2 cellular contexts compared by ENCODE assay signal in the genomic region with DNA sequence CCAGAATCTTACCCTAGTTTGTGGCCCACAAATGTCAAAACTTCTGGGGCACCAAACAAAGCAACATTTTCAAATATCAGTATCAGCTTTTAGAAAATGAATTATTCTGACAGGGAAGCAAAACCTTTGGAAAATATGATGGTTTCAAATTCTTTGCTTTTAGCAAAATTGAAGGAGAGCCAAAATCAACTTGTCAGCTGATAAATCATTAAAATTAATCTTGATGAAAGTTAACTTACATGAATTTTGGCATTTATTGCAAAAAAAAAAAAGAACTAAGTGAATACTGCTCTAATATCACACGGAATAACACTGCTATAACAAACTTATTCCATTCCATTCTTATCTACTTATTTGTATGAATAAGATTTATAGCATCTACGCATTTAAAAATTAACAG.
A peak's percentile ranks its signal among the peaks of the same experiment; 100 is the strongest.
TF ChIP-seq lines count a peak whose summit lies in the region.

No MANE protein-coding gene starts in this region.

TF ChIP-seq in IMR-90, 13 proteins besides CTCF, POLR2A, EP300 and RAD21:
- TF ChIP-seq CEBPB (IDR thresholded peaks at IDR 0.05; ENCODE audit: low read depth, low read length) = no peak
- TF ChIP-seq RCOR1 (IDR thresholded peaks at IDR 0.05; ENCODE audit: insufficient replicate concordance, low read length) = no peak
- TF ChIP-seq, protein P1, sequence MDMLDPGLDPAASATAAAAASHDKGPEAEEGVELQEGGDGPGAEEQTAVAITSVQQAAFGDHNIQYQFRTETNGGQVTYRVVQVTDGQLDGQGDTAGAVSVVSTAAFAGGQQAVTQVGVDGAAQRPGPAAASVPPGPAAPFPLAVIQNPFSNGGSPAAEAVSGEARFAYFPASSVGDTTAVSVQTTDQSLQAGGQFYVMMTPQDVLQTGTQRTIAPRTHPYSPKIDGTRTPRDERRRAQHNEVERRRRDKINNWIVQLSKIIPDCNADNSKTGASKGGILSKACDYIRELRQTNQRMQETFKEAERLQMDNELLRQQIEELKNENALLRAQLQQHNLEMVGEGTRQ (IDR thresholded peaks at IDR 0.05; ENCODE audit: low read depth, low read length) = no peak
- TF ChIP-seq, protein P2, sequence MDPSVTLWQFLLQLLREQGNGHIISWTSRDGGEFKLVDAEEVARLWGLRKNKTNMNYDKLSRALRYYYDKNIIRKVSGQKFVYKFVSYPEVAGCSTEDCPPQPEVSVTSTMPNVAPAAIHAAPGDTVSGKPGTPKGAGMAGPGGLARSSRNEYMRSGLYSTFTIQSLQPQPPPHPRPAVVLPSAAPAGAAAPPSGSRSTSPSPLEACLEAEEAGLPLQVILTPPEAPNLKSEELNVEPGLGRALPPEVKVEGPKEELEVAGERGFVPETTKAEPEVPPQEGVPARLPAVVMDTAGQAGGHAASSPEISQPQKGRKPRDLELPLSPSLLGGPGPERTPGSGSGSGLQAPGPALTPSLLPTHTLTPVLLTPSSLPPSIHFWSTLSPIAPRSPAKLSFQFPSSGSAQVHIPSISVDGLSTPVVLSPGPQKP (IDR thresholded peaks at IDR 0.05; ENCODE audit: borderline replicate concordance, low read depth, low read length) = no peak

TF ChIP-seq in SK-N-SH treated with all-trans-retinoic acid at 6 μM for 48 hours, 23 proteins besides CTCF, POLR2A, EP300 and RAD21:
- TF ChIP-seq ZFP3 (CRISPR knock-in tag; IDR thresholded peaks at IDR 0.05) = no peak
- peak; percentile 50; the same call in 1 of the 2 replicates for TF ChIP-seq ZC3H10 (CRISPR knock-in tag; IDR thresholded peaks at IDR 0.05)
- peak; percentile 73 for TF ChIP-seq TOX (CRISPR knock-in tag; IDR thresholded peaks at IDR 0.05; ENCODE audit: borderline replicate concordance)
- TF ChIP-seq SNAI2 (CRISPR knock-in tag; IDR thresholded peaks at IDR 0.05) = no peak
- TF ChIP-seq RARB (CRISPR knock-in tag; IDR thresholded peaks at IDR 0.05) = no peak; the same call in 1 of the 2 replicates
- no peak for TF ChIP-seq CSRNP3 (CRISPR knock-in tag; IDR thresholded peaks at IDR 0.05)
- TF ChIP-seq, protein P3, sequence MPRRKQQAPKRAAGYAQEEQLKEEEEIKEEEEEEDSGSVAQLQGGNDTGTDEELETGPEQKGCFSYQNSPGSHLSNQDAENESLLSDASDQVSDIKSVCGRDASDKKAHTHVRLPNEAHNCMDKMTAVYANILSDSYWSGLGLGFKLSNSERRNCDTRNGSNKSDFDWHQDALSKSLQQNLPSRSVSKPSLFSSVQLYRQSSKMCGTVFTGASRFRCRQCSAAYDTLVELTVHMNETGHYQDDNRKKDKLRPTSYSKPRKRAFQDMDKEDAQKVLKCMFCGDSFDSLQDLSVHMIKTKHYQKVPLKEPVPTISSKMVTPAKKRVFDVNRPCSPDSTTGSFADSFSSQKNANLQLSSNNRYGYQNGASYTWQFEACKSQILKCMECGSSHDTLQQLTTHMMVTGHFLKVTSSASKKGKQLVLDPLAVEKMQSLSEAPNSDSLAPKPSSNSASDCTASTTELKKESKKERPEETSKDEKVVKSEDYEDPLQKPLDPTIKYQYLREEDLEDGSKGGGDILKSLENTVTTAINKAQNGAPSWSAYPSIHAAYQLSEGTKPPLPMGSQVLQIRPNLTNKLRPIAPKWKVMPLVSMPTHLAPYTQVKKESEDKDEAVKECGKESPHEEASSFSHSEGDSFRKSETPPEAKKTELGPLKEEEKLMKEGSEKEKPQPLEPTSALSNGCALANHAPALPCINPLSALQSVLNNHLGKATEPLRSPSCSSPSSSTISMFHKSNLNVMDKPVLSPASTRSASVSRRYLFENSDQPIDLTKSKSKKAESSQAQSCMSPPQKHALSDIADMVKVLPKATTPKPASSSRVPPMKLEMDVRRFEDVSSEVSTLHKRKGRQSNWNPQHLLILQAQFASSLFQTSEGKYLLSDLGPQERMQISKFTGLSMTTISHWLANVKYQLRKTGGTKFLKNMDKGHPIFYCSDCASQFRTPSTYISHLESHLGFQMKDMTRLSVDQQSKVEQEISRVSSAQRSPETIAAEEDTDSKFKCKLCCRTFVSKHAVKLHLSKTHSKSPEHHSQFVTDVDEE (CRISPR knock-in tag; IDR thresholded peaks at IDR 0.05) = no peak
- no peak for TF ChIP-seq TCF4 (CRISPR knock-in tag; IDR thresholded peaks at IDR 0.05; ENCODE audit: borderline replicate concordance)
- TF ChIP-seq OSR1 (CRISPR knock-in tag; IDR thresholded peaks at IDR 0.05) = no peak
